Comparison of ENCODE assay signal across 10 cellular contexts in the genomic region with DNA sequence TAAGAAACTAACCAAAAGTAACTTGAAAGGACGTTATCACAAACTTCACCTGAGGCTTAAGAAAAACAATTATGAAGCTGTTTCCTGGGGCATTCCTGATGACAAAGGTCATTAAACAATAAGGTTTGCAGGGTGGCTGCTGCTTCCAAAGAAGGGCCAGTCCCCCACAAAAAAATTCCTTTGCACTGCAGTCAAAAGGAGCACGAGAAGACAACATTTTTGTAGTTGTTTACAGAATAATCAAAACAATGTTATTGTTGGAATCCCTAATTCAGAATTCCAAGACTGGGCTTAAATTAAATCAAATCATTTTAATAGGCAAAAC. TPM values are rescaled to one million over a fixed set of nuclear protein-coding genes. Genes with fewer than 3 reads are reported as not detected.
A peak's percentile ranks its signal among the peaks of the same experiment; 100 is the strongest.
DNase-seq lines count a peak whose midpoint lies in the region; ATAC-seq and TF ChIP-seq lines count a peak whose summit lies in the region.
"Had no signal": no experiment of that assay in that cellular context is flagged by ENCODE, and none has a peak within 500 bp of the region (broad histone marks: within the 10 kb centered on the region; RNA-seq: fewer than 3 reads in every experiment).

No MANE protein-coding gene starts in this region.

- peak in 1 of 2 donors; percentile 20 for ATAC-seq in naive thymus-derived CD8-positive, alpha-beta T cell
- ATAC-seq in sciatic nerve (no peak), GM18498 (IDR thresholded peaks at IDR 0.05; ENCODE audit: unreplicated experiment) (no peak)

- H3K27ac Mint-ChIP-seq in naive thymus-derived CD8-positive, alpha-beta T cell = peak overlapping the region in 8 of 10 donors; percentile 43 to 91 (median 76)

- no peaks in the 10 kb centered on the region for H3K27me3 Mint-ChIP-seq in naive thymus-derived CD8-positive, alpha-beta T cell

- POLR2A ChIA-PET in naive thymus-derived CD8-positive, alpha-beta T cell (lab: Charles Lee) = interaction anchor here (0.9 kb wide), 1 partner anchor 34 kb away, joined by 4 read pairs; no protein-coding TSS in a partner anchor

- peak overlapping the region; percentile 29 to 81 (median 62) for H3K4me3 Mint-ChIP-seq in naive thymus-derived CD8-positive, alpha-beta T cell

- H3K4me3 ChIP-seq in Jurkat, Clone E6-1 (ENCODE audit: low read length) = peak overlapping the region; percentile 19; the same call in 1 of the 2 replicates
- H3K4me3 ChIP-seq in coronary artery = peak overlapping the region; percentile 32

- TF ChIP-seq CTCF in coronary artery (IDR thresholded peaks at IDR 0.05) = no peak

- peaks cover 8 to 22% (median 15%) of the 10 kb centered on the region in 4 donors for H3K4me1 Mint-ChIP-seq in naive thymus-derived CD8-positive, alpha-beta T cell

- DNase-seq in AG08395 (ENCODE audit: low spot score) = peak; percentile 40
- no peak for DNase-seq in Jurkat, Clone E6-1 (ENCODE audit: low read depth, low spot score)
- DNase-seq in coronary artery (ENCODE audit: low spot score) = no peak
- DNase-seq in naive thymus-derived CD8-positive, alpha-beta T cell = peak in 1 of 10 donors; percentile 1
- DNase-seq in sciatic nerve (ENCODE audit: low spot score) = no peak
- DNase-seq in GOT3 (lab: John Stamatoyannopoulos, UW) = no peak
- DNase-seq in NCI-H774 (lab: John Stamatoyannopoulos, UW) = no peak
- DNase-seq: NCI-H748 treated with DMSO at 0.1 percent for 48 hours had no signal

- no peaks in the 10 kb centered on the region for H3K9me3 Mint-ChIP-seq in naive thymus-derived CD8-positive, alpha-beta T cell

- peak overlapping the region; percentile 30 to 57 for H3K27ac ChIP-seq in coronary artery

- intact Hi-C loops in sciatic nerve (cut with DNase I) = no loop called here

- no peaks in the 10 kb centered on the region for H3K36me3 Mint-ChIP-seq in naive thymus-derived CD8-positive, alpha-beta T cell

RNA-seq across cellular contexts. Expression of a gene that starts 0.4 kb away (rescaled TPM):
- 11.6 TPM for polyA plus RNA-seq in Jurkat, Clone E6-1 (2012; ENCODE audit: insufficient read depth, insufficient read length)
- total RNA-seq in naive thymus-derived CD8-positive, alpha-beta T cell = 1 to 10 TPM; 5.4 to 7.3 TPM
- polyA plus RNA-seq in naive thymus-derived CD8-positive, alpha-beta T cell = 1 to 10 TPM in 1 of 3 donors, under 1 TPM in 2; 0.71 to 1.7 (median 0.99) TPM
- total RNA-seq in sciatic nerve = 66.6 TPM

RNA-seq across cellular contexts. Expression of a gene that starts 49.7 kb away (rescaled TPM):
- polyA plus RNA-seq in Jurkat, Clone E6-1 (2012; ENCODE audit: insufficient read depth, insufficient read length) = not detected
- not detected for total RNA-seq in naive thymus-derived CD8-positive, alpha-beta T cell
- polyA plus RNA-seq in naive thymus-derived CD8-positive, alpha-beta T cell = not detected
- total RNA-seq in sciatic nerve = 1.1 TPM
- total RNA-seq: pulmonary artery endothelial cell had no signal
